Comparison of ENCODE assay signal across 8 cellular contexts in the genomic region with DNA sequence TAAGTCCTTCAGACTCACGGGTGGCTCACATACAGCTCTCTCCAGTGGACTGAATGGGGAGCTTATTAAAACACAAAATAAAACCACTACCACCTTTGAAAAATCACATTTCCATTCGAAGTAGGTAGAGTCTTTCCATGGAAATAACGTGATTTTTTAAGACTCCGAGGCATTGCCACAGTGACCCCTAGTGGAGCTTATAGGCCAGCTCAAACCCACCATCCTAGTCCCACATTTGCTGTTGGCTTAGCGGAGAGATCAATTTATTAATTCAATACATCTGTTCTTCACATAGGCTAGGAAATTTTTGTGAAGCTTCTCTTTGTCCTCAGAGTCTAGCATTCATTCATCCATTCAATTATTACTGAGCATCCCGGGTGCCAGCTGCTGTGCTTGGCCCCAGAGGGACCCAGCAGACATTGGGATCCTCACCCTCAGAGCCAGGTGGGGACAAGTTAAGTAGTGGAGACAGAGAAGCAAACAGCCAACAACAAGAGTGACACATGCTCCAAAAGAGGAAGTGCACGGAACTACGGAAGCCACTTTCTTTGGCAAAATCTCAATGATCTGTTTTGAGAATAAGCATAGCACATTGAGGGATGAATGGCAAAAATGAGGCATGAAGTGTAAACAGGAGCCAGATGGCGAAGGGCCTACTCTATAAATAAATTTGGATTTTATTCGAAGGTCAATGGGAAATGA. TPM values are rescaled to one million over a fixed set of nuclear protein-coding genes. Genes with fewer than 3 reads are reported as not detected.
DNase-seq lines count a peak whose midpoint lies in the region; ATAC-seq and TF ChIP-seq lines count a peak whose summit lies in the region.
"Had no signal": no experiment of that assay in that cellular context is flagged by ENCODE, and none has a peak within 500 bp of the region (broad histone marks: within the 10 kb centered on the region; RNA-seq: fewer than 3 reads in every experiment).

No MANE protein-coding gene starts in this region.

- H3K9me3 Mint-ChIP-seq in activated CD4-positive, alpha-beta T cell treated with anti-CD3 and anti-CD28 coated beads, Interleukin-2, amount 10 ng/mL, durations not matched to agents 24 days and 14 days = peaks cover 14% of the 10 kb centered on the region
- H3K9me3 Mint-ChIP-seq in stimulated activated naive B cell treated with anti-CD40 and anti-IgM and Interleukin-4, amounts not matched to agents 10 μg/mL and 1 μg/mL and 100 μg/mL, for 72 hours = peaks cover 8 to 14% of the 10 kb centered on the region in 2 donors

- no peak overlapping the region for H3K27ac Mint-ChIP-seq in activated CD4-positive, alpha-beta T cell treated with anti-CD3 and anti-CD28 coated beads, Interleukin-2, amount 10 ng/mL, durations not matched to agents 24 days and 14 days
- H3K27ac Mint-ChIP-seq in stimulated activated naive B cell treated with anti-CD40 and anti-IgM and Interleukin-4, amounts not matched to agents 10 μg/mL and 1 μg/mL and 100 μg/mL, for 72 hours = no peak overlapping the region

- H3K4me3 ChIP-seq in GM12864 (ENCODE audit: low read depth, low read length) = no peak overlapping the region
- H3K4me3 ChIP-seq in heart left ventricle = no peak overlapping the region
- H3K4me3 ChIP-seq: skin epidermis had no signal

- TF ChIP-seq POLR2A in heart left ventricle (IDR thresholded peaks at IDR 0.05) = no peak

- DNase-seq in GM12864 (ENCODE audit: low read depth) (no peak), MV-4-11 (lab: John Stamatoyannopoulos, UW) (peak; percentile 73), heart left ventricle (no peak), DMS79 (lab: John Stamatoyannopoulos, UW) (no peak)
- DNase-seq in activated CD4-positive, alpha-beta T cell treated with anti-CD3 and anti-CD28 coated beads, Interleukin-2, amount 10 ng/mL, durations not matched to agents 24 days and 14 days = peak; percentile 71
- DNase-seq in stimulated activated naive B cell treated with anti-CD40 and anti-IgM and Interleukin-4, amounts not matched to agents 10 μg/mL and 1 μg/mL and 100 μg/mL, for 72 hours = no peak

- H3K4me1 ChIP-seq in heart left ventricle = peaks cover 0 to 45% (median 27%) of the 10 kb centered on the region in 12 donors

- no peaks in the 10 kb centered on the region for H3K27me3 ChIP-seq in heart left ventricle

- H3K36me3 ChIP-seq in heart left ventricle = no peaks in the 10 kb centered on the region

- intact Hi-C loops in activated CD4-positive, alpha-beta T cell treated with anti-CD3 and anti-CD28 coated beads, Interleukin-2, amount 10 ng/mL, durations not matched to agents 24 days and 14 days (cut with micrococcal nuclease) = loop anchor here (2.0 to 5.0 kb wide), 2 partner anchors 64 to 357 kb away; no protein-coding TSS in a partner anchor
- intact Hi-C loops in heart left ventricle (cut with DNase I) = loop anchor here in 7 of 10 donors (2.0 to 10.0 kb wide), 4 partner anchors 64 to 76 kb away; a partner anchor contains a TSS

- H3K27ac ChIP-seq in heart left ventricle = peak overlapping the region in 1 of 12 donors; percentile 4

- peaks cover 0 to 20% (median 4%) of the 10 kb centered on the region in 12 donors for H3K9me3 ChIP-seq in heart left ventricle

- peaks cover 23% of the 10 kb centered on the region for H3K27me3 Mint-ChIP-seq in activated CD4-positive, alpha-beta T cell treated with anti-CD3 and anti-CD28 coated beads, Interleukin-2, amount 10 ng/mL, durations not matched to agents 24 days and 14 days
- H3K27me3 Mint-ChIP-seq in stimulated activated naive B cell treated with anti-CD40 and anti-IgM and Interleukin-4, amounts not matched to agents 10 μg/mL and 1 μg/mL and 100 μg/mL, for 72 hours = peaks cover 4 to 5% of the 10 kb centered on the region in 2 donors

- WGBS in heart left ventricle, 4 donors = 28 to 34% (median 33%) methylated on average over 10 of the region's 10 CpGs

- H3K4me3 Mint-ChIP-seq in activated CD4-positive, alpha-beta T cell treated with anti-CD3 and anti-CD28 coated beads, Interleukin-2, amount 10 ng/mL, durations not matched to agents 24 days and 14 days = no peak overlapping the region
- H3K4me3 Mint-ChIP-seq in stimulated activated naive B cell treated with anti-CD40 and anti-IgM and Interleukin-4, amounts not matched to agents 10 μg/mL and 1 μg/mL and 100 μg/mL, for 72 hours = no peak overlapping the region

- TF ChIP-seq CTCF in GM12864 (IDR thresholded peaks at IDR 0.05; ENCODE audit: low read depth, low read length, missing control alignments) (peak; percentile 77), heart left ventricle (IDR thresholded peaks at IDR 0.05) (peak; percentile 34 to 58 (median 48))

- peaks cover 3% of the 10 kb centered on the region for H3K36me3 Mint-ChIP-seq in activated CD4-positive, alpha-beta T cell treated with anti-CD3 and anti-CD28 coated beads, Interleukin-2, amount 10 ng/mL, durations not matched to agents 24 days and 14 days (ENCODE audit: low read depth)
- H3K36me3 Mint-ChIP-seq in stimulated activated naive B cell treated with anti-CD40 and anti-IgM and Interleukin-4, amounts not matched to agents 10 μg/mL and 1 μg/mL and 100 μg/mL, for 72 hours = peaks cover 0 to 3% of the 10 kb centered on the region in 2 donors

- peaks cover 2% of the 10 kb centered on the region for H3K4me1 Mint-ChIP-seq in activated CD4-positive, alpha-beta T cell treated with anti-CD3 and anti-CD28 coated beads, Interleukin-2, amount 10 ng/mL, durations not matched to agents 24 days and 14 days
- peaks cover 0 to 3% of the 10 kb centered on the region in 2 donors for H3K4me1 Mint-ChIP-seq in stimulated activated naive B cell treated with anti-CD40 and anti-IgM and Interleukin-4, amounts not matched to agents 10 μg/mL and 1 μg/mL and 100 μg/mL, for 72 hours

- peak in 2 of 4 donors; percentile 19 to 38 for ATAC-seq in heart left ventricle
- ATAC-seq in stimulated activated naive B cell treated with anti-CD40 and anti-IgM and Interleukin-4, amounts not matched to agents 10 μg/mL and 1 μg/mL and 100 μg/mL, for 72 hours (replicated peaks) = peak; percentile 62 to 65
- ATAC-seq in HG03196 (IDR thresholded peaks at IDR 0.05; ENCODE audit: unreplicated experiment) = no peak

RNA-seq across cellular contexts. Expression of a gene that starts 10.2 kb away (rescaled TPM):
- not detected in 2 replicates for total RNA-seq in activated CD4-positive, alpha-beta T cell treated with anti-CD3 and anti-CD28 coated beads, Interleukin-2, amount 10 ng/mL, durations not matched to agents 24 days and 14 days
- 1 to 10 TPM in 2 of 9 donors, under 1 TPM in 4, not detected in 3; 0.15 to 1.2 (median 0.38) TPM for total RNA-seq in heart left ventricle
- under 1 TPM in 1 of 2 donors, not detected in 1; 0.98 TPM for polyA plus RNA-seq in heart left ventricle

Comparison
In these comparisons a context has a peak if more than half of its experiments do, and no peak if none do; other contexts are left out.
1. DNase-seq: peak in MV-4-11 (single experiment) and activated CD4-positive, alpha-beta T cell treated with anti-CD3 and anti-CD28 coated beads, Interleukin-2, amount 10 ng/mL, durations not matched to agents 24 days and 14 days (single experiment); none in GM12864 (single experiment), heart left ventricle (0 of 5), stimulated activated naive B cell treated with anti-CD40 and anti-IgM and Interleukin-4, amounts not matched to agents 10 μg/mL and 1 μg/mL and 100 μg/mL, for 72 hours (single experiment) and DMS79 (single experiment).